Comparison of ENCODE assay signal across 8 cellular contexts in the genomic region with DNA sequence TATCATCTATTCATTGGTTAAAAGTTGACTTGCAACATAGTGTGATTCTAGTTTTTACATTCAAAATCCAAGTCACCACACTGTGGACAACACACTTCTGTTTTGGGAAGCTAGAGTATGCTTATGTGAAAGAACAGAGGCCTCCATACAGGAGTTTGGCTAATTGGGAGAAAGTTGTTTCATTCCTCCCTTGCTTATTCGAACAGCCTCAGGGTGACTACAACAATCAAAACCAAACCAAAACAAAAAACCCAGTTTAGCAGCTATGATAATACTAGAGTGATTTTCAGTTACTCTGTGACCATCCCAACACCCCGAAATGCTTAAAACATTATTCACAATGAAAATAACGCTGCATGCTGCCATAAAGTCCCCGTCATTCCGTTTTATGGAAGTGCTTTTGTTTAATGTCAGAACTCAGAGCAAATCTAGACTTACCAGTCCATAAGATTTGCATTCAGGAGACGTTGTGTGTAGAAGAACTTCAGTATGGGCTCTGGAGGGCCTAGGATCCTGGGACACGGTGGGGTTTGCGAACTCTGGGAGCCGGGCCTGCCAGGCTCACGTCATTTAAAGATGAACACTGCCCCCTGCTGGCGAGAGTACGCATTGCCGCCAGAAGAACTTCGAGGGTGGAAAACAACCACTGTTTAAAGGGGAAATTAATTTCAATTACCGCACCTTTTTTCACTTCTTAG.
DNase-seq lines count a peak whose midpoint lies in the region; ATAC-seq and TF ChIP-seq lines count a peak whose summit lies in the region.

No MANE protein-coding gene starts in this region.

- TF ChIP-seq EP300 in transverse colon (IDR thresholded peaks at IDR 0.05; ENCODE audit: low read depth) = no peak

- DNase-seq in NCI-H510A treated with DMSO at 0.1 percent for 48 hours (lab: John Stamatoyannopoulos, UW) (peak; percentile 58), NCI-H510A (lab: John Stamatoyannopoulos, UW) (no peak), RPMI8226 (peak; percentile 62), glomerular endothelial cell (ENCODE audit: extremely low read depth, low read depth, low spot score) (peak; percentile 5), trophoblast cell (peak; percentile 46 to 83), transverse colon (peak; percentile 85)
- DNase-seq in activated naive CD4-positive, alpha-beta T cell (lab: John Stamatoyannopoulos, UW) = peak; percentile 36 to 54 (median 46)

- no peak overlapping the region for H2BK12ac ChIP-seq in trophoblast cell (ENCODE audit: low read length)

- no peaks in the 10 kb centered on the region for H3K79me2 ChIP-seq in trophoblast cell (ENCODE audit: control insufficient read depth, insufficient read depth, low read length, poor library complexity)

- TF ChIP-seq POLR2A in transverse colon (IDR thresholded peaks at IDR 0.05) = no peak

- no peak overlapping the region for H3K9ac ChIP-seq in trophoblast cell (ENCODE audit: low read length)

- H4K8ac ChIP-seq in trophoblast cell (ENCODE audit: low read depth, low read length) = no peak overlapping the region

- H3K9me3 ChIP-seq in trophoblast cell (ENCODE audit: insufficient read depth, low read depth, low read length) (no peaks in the 10 kb centered on the region), transverse colon (no peaks in the 10 kb centered on the region)

- intact Hi-C loops in transverse colon (cut with DNase I; ENCODE audit: low total_unique reads) = no loop called here

- H3K4me1 ChIP-seq in trophoblast cell (ENCODE audit: control insufficient read depth in 1 of 2, insufficient read depth in 2 of 2, low read length in 2 of 2) (no peaks in the 10 kb centered on the region), transverse colon (peaks cover 6 to 26% (median 21%) of the 10 kb centered on the region in 4 donors)

- no peak overlapping the region for H2BK5ac ChIP-seq in trophoblast cell (ENCODE audit: low read depth, low read length, poor library complexity)

- peak; percentile 92 to 98 (median 96) for TF ChIP-seq CTCF in transverse colon (IDR thresholded peaks at IDR 0.05)

- H2BK120ac ChIP-seq in trophoblast cell (ENCODE audit: insufficient read depth, low read length, poor library complexity) = no peak overlapping the region

- no peak overlapping the region for H3K18ac ChIP-seq in trophoblast cell (ENCODE audit: low read length)

- no peak overlapping the region for H3K23ac ChIP-seq in trophoblast cell (ENCODE audit: low read length)

- H3K4me3 ChIP-seq in trophoblast cell (ENCODE audit: low read depth, low read length) (no peak overlapping the region), transverse colon (peak overlapping the region in 2 of 4 donors; percentile 1 to 21)

- H2AFZ ChIP-seq in trophoblast cell (ENCODE audit: insufficient read depth, low read length, poor library complexity) = no peak overlapping the region

- no peak overlapping the region for H3K14ac ChIP-seq in trophoblast cell (ENCODE audit: low read length)

- H2AK5ac ChIP-seq in trophoblast cell (ENCODE audit: low read length) = no peak overlapping the region

- WGBS in trophoblast cell (ENCODE audit: extremely low coverage, insufficient coverage, insufficient read length) = no CpG with 5 or more reads among the region's 15 CpGs
- 17 to 51% methylated on average over 3 to 15 of the region's 15 CpGs for WGBS in transverse colon (ENCODE audit: low coverage in 1 of 2), 2 donors

- ATAC-seq in HG03520 (IDR thresholded peaks at IDR 0.05; ENCODE audit: unreplicated experiment) = peak; percentile 52

- no peaks in the 10 kb centered on the region for H3K36me3 ChIP-seq in trophoblast cell (ENCODE audit: control insufficient read depth in 1 of 2, insufficient read depth in 2 of 2, low read length in 2 of 2)
- H3K36me3 ChIP-seq in transverse colon = no peaks in the 10 kb centered on the region

- in situ Hi-C loops in transverse colon (cut with MboI; ENCODE audit: low pct_ligation_motif_present in 1 of 4, low pct_unique_long_range_greater_than_20kb in 1 of 4, low sequenced_read_pairs in 3 of 4) = loop anchor here in 3 of 4 donors (10.0 to 25.0 kb wide), 3 partner anchors 252 to 1427 kb away; no protein-coding TSS in a partner anchor

- H3K27ac ChIP-seq in trophoblast cell (ENCODE audit: low read depth, low read length) (no peak overlapping the region), transverse colon (peak overlapping the region; percentile 27 to 62 (median 57))

- no peak overlapping the region for H4K91ac ChIP-seq in trophoblast cell (ENCODE audit: low read depth, low read length)

- H3K79me1 ChIP-seq in trophoblast cell (ENCODE audit: low read length) = no peaks in the 10 kb centered on the region

- no peak overlapping the region for H3K4me2 ChIP-seq in trophoblast cell (ENCODE audit: low read length)

- H4K12ac ChIP-seq in trophoblast cell (ENCODE audit: low read depth, low read length) = no peak overlapping the region

- no peaks in the 10 kb centered on the region for H3K27me3 ChIP-seq in trophoblast cell (ENCODE audit: insufficient read depth, low read length)
- H3K27me3 ChIP-seq in transverse colon = no peaks in the 10 kb centered on the region

- H3K4ac ChIP-seq in trophoblast cell (ENCODE audit: low read depth, low read length) = no peak overlapping the region
